ENCODE assay signal across 1 cellular context in the genomic region with DNA sequence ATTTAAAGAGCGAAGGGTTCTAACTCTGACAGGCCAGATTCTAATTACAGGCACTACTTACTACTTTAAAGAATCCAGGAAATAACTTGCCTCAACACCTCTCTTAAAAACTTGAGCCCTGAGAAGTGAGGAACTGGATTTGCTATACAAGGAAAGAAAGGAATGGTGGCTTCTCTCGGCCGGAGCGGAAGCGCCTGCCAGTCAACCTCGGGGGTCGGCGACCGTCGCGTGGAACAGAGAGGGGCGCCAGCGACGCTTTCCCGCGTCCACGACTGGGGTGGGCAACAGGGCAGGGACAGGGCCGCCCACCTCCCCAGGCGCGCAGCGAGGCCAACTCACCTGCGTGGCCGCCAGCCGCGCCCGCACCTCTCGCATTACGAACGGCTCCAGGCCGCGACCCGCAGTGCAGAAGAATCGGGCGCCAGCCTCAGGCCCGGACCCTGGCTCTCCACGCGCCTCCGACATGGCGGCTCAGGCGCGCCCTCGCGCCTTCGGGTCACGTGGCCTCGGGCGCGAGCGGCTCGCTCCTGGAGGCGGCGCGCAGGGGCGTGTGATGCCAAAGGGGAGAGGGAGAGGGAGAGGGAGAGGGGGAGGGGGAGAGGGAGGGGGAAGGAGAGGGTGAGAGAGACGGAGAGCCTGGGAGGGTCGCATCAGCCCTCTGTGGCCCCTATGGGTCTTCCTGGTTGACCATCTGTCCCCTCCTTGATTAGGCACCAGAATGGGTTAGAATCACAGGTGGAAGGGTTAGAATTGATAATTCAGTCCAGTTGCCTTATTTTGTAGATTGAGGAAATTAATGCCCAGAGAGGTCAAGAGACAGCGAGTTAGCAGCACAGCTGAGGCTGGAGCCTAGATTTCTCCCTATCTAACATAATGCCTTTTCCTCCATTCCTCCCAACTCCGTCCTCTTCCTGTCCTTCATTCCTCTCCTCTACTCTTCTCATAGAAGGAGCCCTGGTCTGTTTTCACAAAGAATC.
TF ChIP-seq lines count a peak whose summit lies in the region.

A gene with protein sequence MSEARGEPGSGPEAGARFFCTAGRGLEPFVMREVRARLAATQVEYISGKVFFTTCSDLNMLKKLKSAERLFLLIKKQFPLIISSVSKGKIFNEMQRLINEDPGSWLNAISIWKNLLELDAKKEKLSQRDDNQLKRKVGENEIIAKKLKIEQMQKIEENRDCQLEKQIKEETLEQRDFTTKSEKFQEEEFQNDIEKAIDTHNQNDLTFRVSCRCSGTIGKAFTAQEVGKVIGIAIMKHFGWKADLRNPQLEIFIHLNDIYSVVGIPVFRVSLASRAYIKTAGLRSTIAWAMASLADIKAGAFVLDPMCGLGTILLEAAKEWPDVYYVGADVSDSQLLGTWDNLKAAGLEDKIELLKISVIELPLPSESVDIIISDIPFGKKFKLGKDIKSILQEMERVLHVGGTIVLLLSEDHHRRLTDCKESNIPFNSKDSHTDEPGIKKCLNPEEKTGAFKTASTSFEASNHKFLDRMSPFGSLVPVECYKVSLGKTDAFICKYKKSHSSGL (minus strand): TSS at position 484 of the 977 bp plus-strand sequence. CDS start 19 bp downstream, at position 465.

TF ChIP-seq in HepG2, 621 proteins besides CTCF, POLR2A, EP300 and RAD21 (continued from another document and continues in another):
- TF ChIP-seq, protein P1, sequence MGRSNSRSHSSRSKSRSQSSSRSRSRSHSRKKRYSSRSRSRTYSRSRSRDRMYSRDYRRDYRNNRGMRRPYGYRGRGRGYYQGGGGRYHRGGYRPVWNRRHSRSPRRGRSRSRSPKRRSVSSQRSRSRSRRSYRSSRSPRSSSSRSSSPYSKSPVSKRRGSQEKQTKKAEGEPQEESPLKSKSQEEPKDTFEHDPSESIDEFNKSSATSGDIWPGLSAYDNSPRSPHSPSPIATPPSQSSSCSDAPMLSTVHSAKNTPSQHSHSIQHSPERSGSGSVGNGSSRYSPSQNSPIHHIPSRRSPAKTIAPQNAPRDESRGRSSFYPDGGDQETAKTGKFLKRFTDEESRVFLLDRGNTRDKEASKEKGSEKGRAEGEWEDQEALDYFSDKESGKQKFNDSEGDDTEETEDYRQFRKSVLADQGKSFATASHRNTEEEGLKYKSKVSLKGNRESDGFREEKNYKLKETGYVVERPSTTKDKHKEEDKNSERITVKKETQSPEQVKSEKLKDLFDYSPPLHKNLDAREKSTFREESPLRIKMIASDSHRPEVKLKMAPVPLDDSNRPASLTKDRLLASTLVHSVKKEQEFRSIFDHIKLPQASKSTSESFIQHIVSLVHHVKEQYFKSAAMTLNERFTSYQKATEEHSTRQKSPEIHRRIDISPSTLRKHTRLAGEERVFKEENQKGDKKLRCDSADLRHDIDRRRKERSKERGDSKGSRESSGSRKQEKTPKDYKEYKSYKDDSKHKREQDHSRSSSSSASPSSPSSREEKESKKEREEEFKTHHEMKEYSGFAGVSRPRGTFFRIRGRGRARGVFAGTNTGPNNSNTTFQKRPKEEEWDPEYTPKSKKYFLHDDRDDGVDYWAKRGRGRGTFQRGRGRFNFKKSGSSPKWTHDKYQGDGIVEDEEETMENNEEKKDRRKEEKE (IDR thresholded peaks at IDR 0.05): no peak
- TF ChIP-seq, protein P2, sequence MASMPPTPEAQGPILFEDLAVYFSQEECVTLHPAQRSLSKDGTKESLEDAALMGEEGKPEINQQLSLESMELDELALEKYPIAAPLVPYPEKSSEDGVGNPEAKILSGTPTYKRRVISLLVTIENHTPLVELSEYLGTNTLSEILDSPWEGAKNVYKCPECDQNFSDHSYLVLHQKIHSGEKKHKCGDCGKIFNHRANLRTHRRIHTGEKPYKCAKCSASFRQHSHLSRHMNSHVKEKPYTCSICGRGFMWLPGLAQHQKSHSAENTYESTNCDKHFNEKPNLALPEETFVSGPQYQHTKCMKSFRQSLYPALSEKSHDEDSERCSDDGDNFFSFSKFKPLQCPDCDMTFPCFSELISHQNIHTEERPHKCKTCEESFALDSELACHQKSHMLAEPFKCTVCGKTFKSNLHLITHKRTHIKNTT (CRISPR knock-in tag; IDR thresholded peaks at IDR 0.05): peak; percentile 43; the same call in 1 of the 2 replicates
- TF ChIP-seq, protein P3, sequence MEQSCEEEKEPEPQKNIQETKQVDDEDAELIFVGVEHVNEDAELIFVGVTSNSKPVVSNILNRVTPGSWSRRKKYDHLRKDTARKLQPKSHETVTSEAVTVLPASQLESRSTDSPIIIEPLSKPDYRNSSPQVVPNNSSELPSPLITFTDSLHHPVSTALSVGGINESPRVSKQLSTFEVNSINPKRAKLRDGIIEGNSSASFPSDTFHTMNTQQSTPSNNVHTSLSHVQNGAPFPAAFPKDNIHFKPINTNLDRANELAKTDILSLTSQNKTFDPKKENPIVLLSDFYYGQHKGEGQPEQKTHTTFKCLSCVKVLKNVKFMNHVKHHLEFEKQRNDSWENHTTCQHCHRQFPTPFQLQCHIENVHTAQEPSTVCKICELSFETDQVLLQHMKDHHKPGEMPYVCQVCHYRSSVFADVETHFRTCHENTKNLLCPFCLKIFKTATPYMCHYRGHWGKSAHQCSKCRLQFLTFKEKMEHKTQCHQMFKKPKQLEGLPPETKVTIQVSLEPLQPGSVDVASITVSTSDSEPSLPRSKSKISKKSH (CRISPR knock-in tag; IDR thresholded peaks at IDR 0.05; ENCODE audit: borderline replicate concordance): peak; percentile 90
- TF ChIP-seq, protein P4, sequence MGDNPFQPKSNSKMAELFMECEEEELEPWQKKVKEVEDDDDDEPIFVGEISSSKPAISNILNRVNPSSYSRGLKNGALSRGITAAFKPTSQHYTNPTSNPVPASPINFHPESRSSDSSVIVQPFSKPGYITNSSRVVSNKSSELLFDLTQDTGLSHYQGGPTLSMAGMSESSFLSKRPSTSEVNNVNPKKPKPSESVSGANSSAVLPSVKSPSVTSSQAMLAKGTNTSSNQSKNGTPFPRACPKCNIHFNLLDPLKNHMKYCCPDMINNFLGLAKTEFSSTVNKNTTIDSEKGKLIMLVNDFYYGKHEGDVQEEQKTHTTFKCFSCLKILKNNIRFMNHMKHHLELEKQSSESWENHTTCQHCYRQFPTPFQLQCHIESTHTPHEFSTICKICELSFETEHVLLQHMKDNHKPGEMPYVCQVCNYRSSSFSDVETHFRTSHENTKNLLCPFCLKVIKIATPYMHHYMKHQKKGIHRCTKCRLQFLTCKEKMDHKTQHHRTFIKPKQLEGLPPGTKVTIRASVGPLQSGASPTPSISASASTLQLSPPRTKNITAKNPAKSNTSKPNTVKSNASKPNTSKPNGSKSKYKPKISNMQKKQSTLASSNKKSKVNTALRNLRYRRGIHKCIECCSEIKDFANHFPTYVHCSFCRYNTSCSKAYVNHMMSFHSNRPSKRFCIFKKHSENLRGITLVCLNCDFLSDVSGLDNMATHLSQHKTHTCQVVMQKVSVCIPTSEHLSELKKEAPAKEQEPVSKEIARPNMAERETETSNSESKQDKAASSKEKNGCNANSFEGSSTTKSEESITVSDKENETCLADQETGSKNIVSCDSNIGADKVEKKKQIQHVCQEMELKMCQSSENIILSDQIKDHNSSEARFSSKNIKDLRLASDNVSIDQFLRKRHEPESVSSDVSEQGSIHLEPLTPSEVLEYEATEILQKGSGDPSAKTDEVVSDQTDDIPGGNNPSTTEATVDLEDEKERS (CRISPR knock-in tag; IDR thresholded peaks at IDR 0.05): peak; percentile 63; the same call in 1 of the 2 replicates
- TF ChIP-seq ZNF556 (CRISPR knock-in tag; IDR thresholded peaks at IDR 0.05; ENCODE audit: borderline replicate concordance) (peak; percentile 84; the same call in 1 of the 2 replicates), HNF4G (IDR thresholded peaks at IDR 0.05; ENCODE audit: borderline replicate concordance, low read depth, low read length) (no peak), HNF4G (CRISPR knock-in tag; IDR thresholded peaks at IDR 0.05; ENCODE audit: borderline replicate concordance, low read depth) (peak; percentile 44; the same call in 1 of the 2 replicates), TAF1 (CRISPR knock-in tag; IDR thresholded peaks at IDR 0.05) (peak; percentile 91), ATAD3A (CRISPR knock-in tag; IDR thresholded peaks at IDR 0.05) (no peak), SP140L (CRISPR knock-in tag; IDR thresholded peaks at IDR 0.05; ENCODE audit: borderline replicate concordance) (0 out of 2 replicates have a peak, but pooled peaks have one; percentile 54), ZNF549 (CRISPR knock-in tag; IDR thresholded peaks at IDR 0.05) (peak; percentile 80), SYNCRIP (IDR thresholded peaks at IDR 0.05; ENCODE audit: insufficient read depth, low read depth, low read length) (no peak), ZNF652 (CRISPR knock-in tag; IDR thresholded peaks at IDR 0.05; ENCODE audit: borderline replicate concordance, low read depth) (no peak), SAP130 (CRISPR knock-in tag; IDR thresholded peaks at IDR 0.05; ENCODE audit: low read depth) (peak; percentile 91), ZNF264 (CRISPR knock-in tag; IDR thresholded peaks at IDR 0.05) (peak; percentile 81; the same call in 1 of the 2 replicates), ZNF501 (CRISPR knock-in tag; IDR thresholded peaks at IDR 0.05) (peak; percentile 98), KLF9 (CRISPR knock-in tag; IDR thresholded peaks at IDR 0.05; ENCODE audit: low read depth) (no peak), ZNF83 (CRISPR knock-in tag; IDR thresholded peaks at IDR 0.05; ENCODE audit: borderline replicate concordance) (peak; percentile 91; the same call in 1 of the 2 replicates), NCOA5 (CRISPR knock-in tag; IDR thresholded peaks at IDR 0.05) (no peak), HNRNPLL (IDR thresholded peaks at IDR 0.05; ENCODE audit: low read depth, low read length, poor library complexity, severe bottlenecking) (peak; percentile 62), ZNF484 (CRISPR knock-in tag; IDR thresholded peaks at IDR 0.05; ENCODE audit: borderline replicate concordance, low read depth) (peak; percentile 91; the same call in 1 of the 2 replicates), CCDC6 (CRISPR knock-in tag; IDR thresholded peaks at IDR 0.05) (peak; percentile 96), ZNF746 (CRISPR knock-in tag; IDR thresholded peaks at IDR 0.05) (no peak), PHF5A (CRISPR knock-in tag; IDR thresholded peaks at IDR 0.05; ENCODE audit: low read depth, unreplicated experiment) (no peak), ZSCAN29 (CRISPR knock-in tag; conservative IDR thresholded peaks at IDR 0.05) (no peak), ZNF879 (CRISPR knock-in tag; IDR thresholded peaks at IDR 0.05) (peak; percentile 98), GABPA (IDR thresholded peaks at IDR 0.05; ENCODE audit: low read depth, low read length) (no peak), GABPA (CRISPR knock-in tag; IDR thresholded peaks at IDR 0.05; ENCODE audit: low read depth) (no peak), ZNF761 (CRISPR knock-in tag; conservative IDR thresholded peaks at IDR 0.05) (peak; percentile 90; the same call in 1 of the 2 replicates), ZNF30 (CRISPR knock-in tag; IDR thresholded peaks at IDR 0.05) (peak; percentile 91), WIZ (CRISPR knock-in tag; IDR thresholded peaks at IDR 0.05) (peak; percentile 96), ZNF569 (CRISPR knock-in tag; IDR thresholded peaks at IDR 0.05; ENCODE audit: borderline replicate concordance) (peak; percentile 94; the same call in 1 of the 2 replicates), ZNF530 (CRISPR knock-in tag; IDR thresholded peaks at IDR 0.05; ENCODE audit: low read depth) (0 out of 2 replicates have a peak, but pooled peaks have one; percentile 80), ZNF329 (CRISPR knock-in tag; IDR thresholded peaks at IDR 0.05; ENCODE audit: low read depth) (peak; percentile 84; the same call in 1 of the 2 replicates), ZFYVE20 (CRISPR knock-in tag; IDR thresholded peaks at IDR 0.05; ENCODE audit: borderline replicate concordance, low read depth) (no peak), KMT2A (CRISPR knock-in tag; IDR thresholded peaks at IDR 0.05) (peak; percentile 97), ZNF460 (CRISPR knock-in tag; IDR thresholded peaks at IDR 0.05; ENCODE audit: borderline replicate concordance) (no peak), MYC (CRISPR knock-in tag; IDR thresholded peaks at IDR 0.05; ENCODE audit: borderline replicate concordance) (peak; percentile 99), KAT8 (CRISPR knock-in tag; IDR thresholded peaks at IDR 0.05) (peak; percentile 89), ZNF143 (CRISPR knock-in tag; IDR thresholded peaks at IDR 0.05) (peak; percentile 57), GPN1 (CRISPR knock-in tag; IDR thresholded peaks at IDR 0.05; ENCODE audit: borderline replicate concordance) (peak; percentile 82; the same call in 1 of the 2 replicates), RFX1 (IDR thresholded peaks at IDR 0.05) (no peak)
- TF ChIP-seq, protein P5, sequence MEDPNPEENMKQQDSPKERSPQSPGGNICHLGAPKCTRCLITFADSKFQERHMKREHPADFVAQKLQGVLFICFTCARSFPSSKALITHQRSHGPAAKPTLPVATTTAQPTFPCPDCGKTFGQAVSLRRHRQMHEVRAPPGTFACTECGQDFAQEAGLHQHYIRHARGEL (CRISPR knock-in tag; IDR thresholded peaks at IDR 0.05): peak; percentile 93
- TF ChIP-seq, protein P6, sequence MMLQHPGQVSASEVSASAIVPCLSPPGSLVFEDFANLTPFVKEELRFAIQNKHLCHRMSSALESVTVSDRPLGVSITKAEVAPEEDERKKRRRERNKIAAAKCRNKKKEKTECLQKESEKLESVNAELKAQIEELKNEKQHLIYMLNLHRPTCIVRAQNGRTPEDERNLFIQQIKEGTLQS (CRISPR knock-in tag; IDR thresholded peaks at IDR 0.05): peak; percentile 78
- TF ChIP-seq, protein P7, sequence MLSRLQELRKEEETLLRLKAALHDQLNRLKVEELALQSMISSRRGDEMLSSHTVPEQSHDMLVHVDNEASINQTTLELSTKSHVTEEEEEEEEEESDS (CRISPR knock-in tag; IDR thresholded peaks at IDR 0.05; ENCODE audit: borderline replicate concordance): no peak
- TF ChIP-seq, protein P8, sequence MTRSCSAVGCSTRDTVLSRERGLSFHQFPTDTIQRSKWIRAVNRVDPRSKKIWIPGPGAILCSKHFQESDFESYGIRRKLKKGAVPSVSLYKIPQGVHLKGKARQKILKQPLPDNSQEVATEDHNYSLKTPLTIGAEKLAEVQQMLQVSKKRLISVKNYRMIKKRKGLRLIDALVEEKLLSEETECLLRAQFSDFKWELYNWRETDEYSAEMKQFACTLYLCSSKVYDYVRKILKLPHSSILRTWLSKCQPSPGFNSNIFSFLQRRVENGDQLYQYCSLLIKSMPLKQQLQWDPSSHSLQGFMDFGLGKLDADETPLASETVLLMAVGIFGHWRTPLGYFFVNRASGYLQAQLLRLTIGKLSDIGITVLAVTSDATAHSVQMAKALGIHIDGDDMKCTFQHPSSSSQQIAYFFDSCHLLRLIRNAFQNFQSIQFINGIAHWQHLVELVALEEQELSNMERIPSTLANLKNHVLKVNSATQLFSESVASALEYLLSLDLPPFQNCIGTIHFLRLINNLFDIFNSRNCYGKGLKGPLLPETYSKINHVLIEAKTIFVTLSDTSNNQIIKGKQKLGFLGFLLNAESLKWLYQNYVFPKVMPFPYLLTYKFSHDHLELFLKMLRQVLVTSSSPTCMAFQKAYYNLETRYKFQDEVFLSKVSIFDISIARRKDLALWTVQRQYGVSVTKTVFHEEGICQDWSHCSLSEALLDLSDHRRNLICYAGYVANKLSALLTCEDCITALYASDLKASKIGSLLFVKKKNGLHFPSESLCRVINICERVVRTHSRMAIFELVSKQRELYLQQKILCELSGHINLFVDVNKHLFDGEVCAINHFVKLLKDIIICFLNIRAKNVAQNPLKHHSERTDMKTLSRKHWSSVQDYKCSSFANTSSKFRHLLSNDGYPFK (CRISPR knock-in tag; IDR thresholded peaks at IDR 0.05; ENCODE audit: borderline replicate concordance): peak; percentile 92
